ENCODE assay signal across 27 cellular contexts in the genomic region with DNA sequence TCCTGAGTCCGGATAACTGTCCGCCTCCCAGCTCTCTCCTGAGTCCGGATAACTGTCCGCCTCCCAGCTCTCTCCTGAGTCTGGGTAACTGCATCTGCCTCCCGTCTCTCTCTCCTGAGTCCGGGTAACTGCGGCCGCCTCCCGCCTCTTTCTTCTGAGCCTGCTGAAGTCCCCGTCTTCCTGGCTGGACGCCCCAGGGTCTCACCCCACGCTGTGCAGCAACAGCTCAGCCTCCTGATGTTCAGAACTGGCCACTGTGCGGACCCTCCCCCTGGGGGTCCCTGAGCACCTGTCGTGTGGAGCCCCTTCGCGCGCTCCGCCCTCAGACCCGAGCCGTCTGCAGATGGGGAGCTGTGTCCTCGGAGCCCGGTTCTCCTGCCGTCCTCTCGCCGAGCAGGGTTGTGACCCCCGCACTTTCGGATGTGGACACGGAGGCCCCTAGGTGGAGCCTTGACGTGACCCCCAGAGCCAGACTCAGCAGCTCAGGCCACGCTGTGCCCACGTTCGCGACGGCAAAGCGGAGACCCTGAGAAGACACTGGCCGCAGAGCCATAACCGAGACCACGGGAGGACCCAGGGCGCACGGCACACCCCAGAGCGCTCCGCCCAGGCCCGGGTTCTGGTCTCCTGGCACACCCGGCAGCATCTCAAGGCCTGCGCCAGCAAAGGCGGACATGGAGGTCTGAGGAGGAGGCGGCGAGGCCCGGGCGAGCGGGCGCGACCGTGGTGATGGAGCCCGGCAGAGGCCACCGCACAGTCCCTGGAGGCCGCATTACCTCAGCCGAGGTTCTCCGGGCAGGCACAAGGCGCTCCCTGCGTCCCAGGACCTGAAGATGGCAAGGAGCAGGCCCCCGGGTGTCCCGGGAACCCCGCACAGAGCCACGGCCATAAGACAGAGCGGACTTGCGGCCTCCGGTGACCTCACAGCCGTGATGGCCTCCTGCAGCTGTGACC.
"Had no signal": no experiment of that assay in that cellular context is flagged by ENCODE, and none has a peak within 500 bp of the region (broad histone marks: within the 10 kb centered on the region; RNA-seq: fewer than 3 reads in every experiment).

No MANE protein-coding gene starts in this region.

- H3K4me3 ChIP-seq: esophagus muscularis mucosa, heart right ventricle, skin epidermis, thyroid gland had no signal

- H2AFZ ChIP-seq: parathyroid adenoma had no signal

- H3K4me1 ChIP-seq: parathyroid adenoma had no signal

- H3K4me3 Mint-ChIP-seq: activated B cell treated with CpG ODN at 0.5 μM for 24 hours; activated CD8-positive, alpha-beta T cell treated with anti-CD3 and anti-CD28 coated beads for 36 hours; activated T-cell treated with anti-CD3 and anti-CD28 coated beads, Interleukin-2, amount 50 U/mL, for 4 hours; activated T-helper 17 cell treated with anti-CD3 and anti-CD28 coated beads, Interleukin-2, amount 50 U/mL, for 72 hours; mesothelial cell of epicardium; naive thymus-derived CD4-positive, alpha-beta T cell; stimulated activated effector memory CD8-positive, alpha-beta T cell treated with anti-CD3 and anti-CD28 coated beads, Interleukin-12 subunit alpha, Interleukin-12 subunit beta, amount 100 ng/mL, for 72 hours; stimulated activated naive CD8-positive, alpha-beta T cell treated with anti-CD3 and anti-CD28 coated beads, Interleukin-15, Interleukin-2, amounts not matched to agents 100 ng/mL and 50 ng/mL, for 24 hours had no signal

- H3K27ac Mint-ChIP-seq: activated B cell treated with CpG ODN at 0.5 μM for 24 hours; activated CD8-positive, alpha-beta T cell treated with anti-CD3 and anti-CD28 coated beads for 36 hours; activated T-helper 17 cell treated with anti-CD3 and anti-CD28 coated beads, Interleukin-2, amount 50 U/mL, for 72 hours; mesothelial cell of epicardium; naive thymus-derived CD4-positive, alpha-beta T cell; stimulated activated effector memory CD8-positive, alpha-beta T cell treated with anti-CD3 and anti-CD28 coated beads, Interleukin-12 subunit alpha, Interleukin-12 subunit beta, amount 100 ng/mL, for 72 hours; stimulated activated naive CD8-positive, alpha-beta T cell treated with anti-CD3 and anti-CD28 coated beads, Interleukin-15, Interleukin-2, amounts not matched to agents 100 ng/mL and 50 ng/mL, for 24 hours had no signal

- H3K9ac ChIP-seq: parathyroid adenoma had no signal

- H3K9me3 Mint-ChIP-seq: activated B cell treated with CpG ODN at 0.5 μM for 24 hours; activated CD8-positive, alpha-beta T cell treated with anti-CD3 and anti-CD28 coated beads for 36 hours; activated T-cell treated with anti-CD3 and anti-CD28 coated beads, Interleukin-2, amount 50 U/mL, for 4 hours; activated T-helper 17 cell treated with anti-CD3 and anti-CD28 coated beads, Interleukin-2, amount 50 U/mL, for 72 hours; mesothelial cell of epicardium; naive thymus-derived CD4-positive, alpha-beta T cell; stimulated activated effector memory CD8-positive, alpha-beta T cell treated with anti-CD3 and anti-CD28 coated beads, Interleukin-12 subunit alpha, Interleukin-12 subunit beta, amount 100 ng/mL, for 72 hours; stimulated activated naive CD8-positive, alpha-beta T cell treated with anti-CD3 and anti-CD28 coated beads, Interleukin-15, Interleukin-2, amounts not matched to agents 100 ng/mL and 50 ng/mL, for 24 hours had no signal

- H3K27me3 Mint-ChIP-seq: activated B cell treated with CpG ODN at 0.5 μM for 24 hours; activated CD8-positive, alpha-beta T cell treated with anti-CD3 and anti-CD28 coated beads for 36 hours; activated T-helper 17 cell treated with anti-CD3 and anti-CD28 coated beads, Interleukin-2, amount 50 U/mL, for 72 hours; naive thymus-derived CD4-positive, alpha-beta T cell; stimulated activated naive CD8-positive, alpha-beta T cell treated with anti-CD3 and anti-CD28 coated beads, Interleukin-15, Interleukin-2, amounts not matched to agents 100 ng/mL and 50 ng/mL, for 24 hours had no signal

- H3K27ac ChIP-seq: esophagus muscularis mucosa, foreskin keratinocyte, heart right ventricle, parathyroid adenoma, thyroid gland had no signal

- H3K36me3 Mint-ChIP-seq: mesothelial cell of epicardium had no signal

- H3K27me3 ChIP-seq: esophagus muscularis mucosa, foreskin keratinocyte, heart right ventricle, thyroid gland had no signal

- ATAC-seq: activated CD8-positive, alpha-beta T cell treated with anti-CD3 and anti-CD28 coated beads for 36 hours; activated T-cell treated with anti-CD3 and anti-CD28 coated beads, Interleukin-2, amount 50 U/mL, for 4 hours; activated T-helper 17 cell treated with anti-CD3 and anti-CD28 coated beads, Interleukin-2, amount 50 U/mL, for 72 hours; foreskin keratinocyte; heart right ventricle; naive thymus-derived CD4-positive, alpha-beta T cell; sciatic nerve; stimulated activated effector memory CD8-positive, alpha-beta T cell treated with anti-CD3 and anti-CD28 coated beads, Interleukin-12 subunit alpha, Interleukin-12 subunit beta, amount 100 ng/mL, for 72 hours had no signal

- H3K9me3 ChIP-seq: esophagus muscularis mucosa, heart right ventricle, thyroid gland had no signal

- DNase-seq: activated B cell treated with CpG ODN at 0.5 μM for 24 hours; activated CD4-positive, alpha-beta T cell treated with anti-CD3 and anti-CD28 coated beads, Interleukin-2, amount 50 U/mL, for 1 hour; activated CD8-positive, alpha-beta T cell treated with anti-CD3 and anti-CD28 coated beads for 36 hours; activated gamma-delta T cell treated with Interleukin-2 at 50 U/mL for 16 hours; activated naive CD4-positive, alpha-beta T cell treated with anti-CD3 and anti-CD28 coated beads, Interleukin-2, amount 50 U/mL, for 16 hours; activated T-cell treated with anti-CD3 and anti-CD28 coated beads, Interleukin-2, amount 50 U/mL, for 4 hours; amygdala; central memory CD4-positive, alpha-beta T cell; dermis blood vessel endothelial cell; effector CD4-positive, alpha-beta T cell; foreskin keratinocyte; heart right ventricle; mammary epithelial cell; naive thymus-derived CD4-positive, alpha-beta T cell; occipital lobe; stimulated activated CD4-positive, alpha-beta T cell treated with anti-CD3 and anti-CD28 coated beads, Interleukin-12 subunit alpha, Interleukin-12 subunit beta, amount 100 ng/mL, for 4 hours; stimulated activated CD4-positive, alpha-beta T cell treated with anti-CD3 and anti-CD28 coated beads, Interleukin-4, amount 100 ng/mL, for 24 hours; T-helper 2 cell; thyroid gland had no signal
